In genomic region chr17:60006160-60006559, GRCh38 we compare ENCODE assay signal across 24 cellular contexts.
"Had no signal": no experiment of that assay in that cellular context is flagged by ENCODE, and none has a peak within 500 bp of the region (broad histone marks: within the 10 kb centered on the region; RNA-seq: fewer than 3 reads in every experiment).

No MANE protein-coding gene starts in this region.

- DNase-seq: activated CD4-positive, alpha-beta T cell treated with anti-CD3 and anti-CD28 coated beads, Interleukin-2, amount 50 U/mL, for 48 hours; activated CD8-positive, alpha-beta memory T cell treated with anti-CD3 and anti-CD28 coated beads, Interleukin-2, amount 50 U/mL, for 48 hours; activated naive CD4-positive, alpha-beta T cell treated with Interleukin-2 at 50 U/mL for 16 hours; activated naive CD8-positive, alpha-beta T cell treated with anti-CD3 and anti-CD28 coated beads for 36 hours; activated T-cell treated with anti-CD3 and anti-CD28 coated beads, Interleukin-2, amount 50 U/mL, for 4 hours; amniotic stem cell; effector CD8-positive, alpha-beta T cell; glutamatergic neuron; hippocampal formation; left ventricle myocardium superior; mammary epithelial cell; occipital lobe; sigmoid colon; stimulated activated CD4-positive, alpha-beta T cell treated with anti-CD3 and anti-CD28 coated beads, Interleukin-15, amount 100 ng/mL, for 24 hours; stomach; T-helper 9 cell had no signal

- H3K4me1 ChIP-seq: sigmoid colon, stomach, suprapubic skin, tibial nerve had no signal

- H3K4me3 Mint-ChIP-seq: activated naive CD8-positive, alpha-beta T cell treated with anti-CD3 and anti-CD28 coated beads for 36 hours; activated T-cell treated with anti-CD3 and anti-CD28 coated beads, Interleukin-2, amount 50 U/mL, for 4 hours; dendritic cell treated with granulocyte-macrophage colony-stimulating factor and Interleukin-4, amounts not matched to agents 40 ng/mL and 50 ng/mL, for 4 days; nephron; stimulated activated memory B cell treated with anti-CD40 and anti-IgM and Interleukin-4, amounts not matched to agents 10 μg/mL and 1 μg/mL and 100 μg/mL, for 72 hours had no signal

- H3K4me2 ChIP-seq: smooth muscle cell had no signal

- ATAC-seq: activated T-cell treated with anti-CD3 and anti-CD28 coated beads, Interleukin-2, amount 50 U/mL, for 4 hours; esophagus mucosa; left ventricle myocardium superior; stimulated activated memory B cell treated with anti-CD40 and anti-IgM and Interleukin-4, amounts not matched to agents 10 μg/mL and 1 μg/mL and 100 μg/mL, for 72 hours had no signal

- H3K27me3 Mint-ChIP-seq: activated naive CD8-positive, alpha-beta T cell treated with anti-CD3 and anti-CD28 coated beads for 36 hours; stimulated activated memory B cell treated with anti-CD40 and anti-IgM and Interleukin-4, amounts not matched to agents 10 μg/mL and 1 μg/mL and 100 μg/mL, for 72 hours had no signal

- H3K27ac ChIP-seq: sigmoid colon, stomach, suprapubic skin, tibial nerve had no signal

- H3K36me3 Mint-ChIP-seq: activated naive CD8-positive, alpha-beta T cell treated with anti-CD3 and anti-CD28 coated beads for 36 hours; stimulated activated memory B cell treated with anti-CD40 and anti-IgM and Interleukin-4, amounts not matched to agents 10 μg/mL and 1 μg/mL and 100 μg/mL, for 72 hours had no signal

- H3K36me3 ChIP-seq: sigmoid colon, stomach, suprapubic skin, tibial nerve had no signal

- H3K4me1 Mint-ChIP-seq: activated naive CD8-positive, alpha-beta T cell treated with anti-CD3 and anti-CD28 coated beads for 36 hours; nephron; stimulated activated memory B cell treated with anti-CD40 and anti-IgM and Interleukin-4, amounts not matched to agents 10 μg/mL and 1 μg/mL and 100 μg/mL, for 72 hours had no signal

- H3K9me3 ChIP-seq: sigmoid colon, stomach, suprapubic skin, tibial nerve had no signal

- H3K9me3 Mint-ChIP-seq: activated naive CD8-positive, alpha-beta T cell treated with anti-CD3 and anti-CD28 coated beads for 36 hours; activated T-cell treated with anti-CD3 and anti-CD28 coated beads, Interleukin-2, amount 50 U/mL, for 4 hours; activated T-helper 2 cell treated with anti-CD3 and anti-CD28 coated beads, Interferon-gamma antibody, Interleukin-2, Interleukin-4, amounts not matched to agents 10 μg/mL and 5 μg/mL and 100 μg/mL, durations not matched to agents 14 hours and 24 hours and 36 hours; dendritic cell treated with granulocyte-macrophage colony-stimulating factor and Interleukin-4, amounts not matched to agents 40 ng/mL and 50 ng/mL, for 4 days; nephron; stimulated activated memory B cell treated with anti-CD40 and anti-IgM and Interleukin-4, amounts not matched to agents 10 μg/mL and 1 μg/mL and 100 μg/mL, for 72 hours had no signal

- H3K27me3 ChIP-seq: sigmoid colon, stomach, suprapubic skin, tibial nerve had no signal

- H3K27ac Mint-ChIP-seq: activated naive CD8-positive, alpha-beta T cell treated with anti-CD3 and anti-CD28 coated beads for 36 hours; activated T-helper 2 cell treated with anti-CD3 and anti-CD28 coated beads, Interferon-gamma antibody, Interleukin-2, Interleukin-4, amounts not matched to agents 10 μg/mL and 5 μg/mL and 100 μg/mL, durations not matched to agents 14 hours and 24 hours and 36 hours; dendritic cell treated with granulocyte-macrophage colony-stimulating factor and Interleukin-4, amounts not matched to agents 40 ng/mL and 50 ng/mL, for 4 days; nephron; stimulated activated memory B cell treated with anti-CD40 and anti-IgM and Interleukin-4, amounts not matched to agents 10 μg/mL and 1 μg/mL and 100 μg/mL, for 72 hours had no signal

- H3K4me3 ChIP-seq: sigmoid colon, smooth muscle cell, stomach, suprapubic skin, tibial nerve had no signal
